ENCODE assay signal across 10 cellular contexts in the genomic region with DNA sequence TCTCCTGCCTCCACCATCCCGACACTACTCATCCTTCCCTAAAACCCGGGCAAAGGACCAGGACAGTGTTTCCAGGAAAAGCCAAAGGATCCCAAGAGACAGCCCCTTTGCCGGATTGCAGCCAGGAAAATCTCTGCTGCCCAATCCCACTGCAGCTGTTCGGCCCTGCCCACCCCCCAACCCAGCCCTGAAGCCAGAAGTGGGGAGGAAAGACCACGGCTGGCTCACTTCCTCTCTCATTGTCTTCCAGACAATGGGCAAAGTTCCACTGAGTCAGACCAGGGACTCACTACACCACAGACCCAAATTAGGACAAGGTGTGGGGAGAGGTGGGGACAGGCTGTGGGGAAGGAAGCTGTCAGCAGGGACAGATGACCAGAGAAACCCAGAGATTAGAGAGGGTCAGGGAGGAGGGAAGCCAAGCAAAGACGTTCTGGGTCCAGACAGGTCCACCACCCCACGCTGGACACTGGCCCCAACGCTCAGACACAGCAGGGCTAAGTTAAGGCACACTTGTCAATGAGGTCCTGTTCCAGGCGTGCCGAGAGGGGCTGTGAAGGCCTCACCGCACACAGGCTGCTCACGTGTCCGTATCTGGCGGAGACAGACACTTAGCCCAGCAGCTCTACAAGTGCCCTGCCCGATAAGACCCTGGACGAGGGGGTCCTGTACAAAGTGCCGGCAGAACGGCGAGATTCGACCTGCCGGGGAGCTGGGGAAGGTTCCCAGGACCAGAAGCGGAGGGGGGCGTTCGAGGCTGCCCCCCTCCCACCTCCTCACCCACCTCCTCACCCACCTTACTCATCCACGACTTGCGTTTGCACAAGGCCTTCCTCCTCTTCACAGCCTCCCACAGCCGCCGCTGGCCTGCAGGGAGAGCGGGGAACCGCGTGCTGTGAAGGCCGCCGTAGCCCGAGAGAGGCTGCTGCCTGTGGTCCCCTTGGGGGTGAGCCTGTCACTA. TPM values are rescaled to one million over a fixed set of nuclear protein-coding genes. Genes with fewer than 3 reads are reported as not detected.
DNase-seq lines count a peak whose midpoint lies in the region; ATAC-seq and TF ChIP-seq lines count a peak whose summit lies in the region.
"Had no signal": no experiment of that assay in that cellular context is flagged by ENCODE, and none has a peak within 500 bp of the region (broad histone marks: within the 10 kb centered on the region; RNA-seq: fewer than 3 reads in every experiment).

No MANE protein-coding gene starts in this region.

- POLR2A ChIA-PET in RWPE1 (lab: Yijun Ruan, JAX; ENCODE audit: low non-redundant PET), result no interaction called here

- peak overlapping the region; percentile 63 for H3K27ac ChIP-seq in RWPE1

- no peak for TF ChIP-seq CTCF in RWPE1 (conservative IDR thresholded peaks at IDR 0.05; ENCODE audit: low read depth)

- CTCF ChIA-PET in RWPE1 (lab: Yijun Ruan, JAX), result interaction anchor here (1.6 to 2.3 kb wide), 2 partner anchors 8 to 23 kb away, joined by 4 to 10 read pairs; no protein-coding TSS in a partner anchor

- no peak for ATAC-seq in GM18498 (IDR thresholded peaks at IDR 0.05; ENCODE audit: unreplicated experiment)
- ATAC-seq in GM18505 (IDR thresholded peaks at IDR 0.05; ENCODE audit: unreplicated experiment), result no peak
- no peak for ATAC-seq in GM18867 (IDR thresholded peaks at IDR 0.05; ENCODE audit: unreplicated experiment)

- DNase-seq in AG20443 (ENCODE audit: low spot score), result peak; percentile 61
- no peak for DNase-seq in RWPE1 (ENCODE audit: low spot score)
- DNase-seq in fibroblast of gingiva (ENCODE audit: low read depth), result peak; percentile 35
- DNase-seq in myocyte (ENCODE audit: low read depth), result peak; percentile 98
- DNase-seq in activated naive CD4-positive, alpha-beta T cell (lab: John Stamatoyannopoulos, UW), result no peak
- DNase-seq: OCI-M1; stimulated activated CD4-positive, alpha-beta T cell treated with anti-CD3 and anti-CD28 coated beads, Interleukin-4, amount 100 ng/mL, for 1 hour had no signal

- TF ChIP-seq POLR2A in GM18505 (IDR thresholded peaks at IDR 0.05; ENCODE audit: borderline replicate concordance, extremely low read depth, insufficient read depth, insufficient read length), result no peak

RNA-seq across cellular contexts. Expression of gene TNK2, which starts 21.9 kb away (rescaled TPM):
- total RNA-seq in myocyte, result 50.2 and 53.5 TPM in 2 replicates
- 152 TPM for polyA plus RNA-seq in myocyte (2012)

Comparison
In these comparisons a context has a peak if more than half of its experiments do, and no peak if none do; other contexts are left out.
1. DNase-seq: peak in AG20443 (single experiment), fibroblast of gingiva (single experiment) and myocyte (single experiment); none in RWPE1 (single experiment) and activated naive CD4-positive, alpha-beta T cell (0 of 4).